17 cellular contexts compared by ENCODE assay signal in genomic region chr12:90250041-90250440, GRCh38.
"Had no signal": no experiment of that assay in that cellular context is flagged by ENCODE, and none has a peak within 500 bp of the region (broad histone marks: within the 10 kb centered on the region; RNA-seq: fewer than 3 reads in every experiment).

No MANE protein-coding gene starts in this region.

- DNase-seq: activated CD4-positive, alpha-beta T cell treated with anti-CD3 and anti-CD28 coated beads for 48 hours; activated CD8-positive, alpha-beta T cell treated with anti-CD3 and anti-CD28 coated beads for 36 hours; activated effector memory CD4-positive, alpha-beta T cell treated with anti-CD3 and anti-CD28 coated beads, Interleukin-2, amount 50 U/mL, for 16 hours; activated T-cell treated with anti-CD3 and anti-CD28 coated beads, Interleukin-2, amount 50 U/mL, for 4 hours; pancreas; stimulated activated naive CD8-positive, alpha-beta T cell treated with anti-CD3 and anti-CD28 coated beads, Interleukin-15, amount 100 ng/mL, for 72 hours had no signal

- H3K4me1 ChIP-seq: pancreas had no signal

- H3K4me3 ChIP-seq: body of pancreas, coronary artery, heart left ventricle, lung, pancreas, thoracic aorta had no signal

- ATAC-seq: activated CD8-positive, alpha-beta T cell treated with anti-CD3 and anti-CD28 coated beads for 36 hours; activated naive CD4-positive, alpha-beta T cell treated with anti-CD3 and anti-CD28 coated beads, Interleukin-2, amount 50 U/mL, for 72 hours; activated T-cell treated with anti-CD3 and anti-CD28 coated beads, Interleukin-2, amount 50 U/mL, for 4 hours; body of pancreas; foreskin keratinocyte; stimulated activated naive CD8-positive, alpha-beta T cell treated with anti-CD3 and anti-CD28 coated beads, Interleukin-15, amount 100 ng/mL, for 72 hours; WTC11 had no signal

- H3K4me3 Mint-ChIP-seq: activated CD8-positive, alpha-beta T cell treated with anti-CD3 and anti-CD28 coated beads for 36 hours; activated T-cell treated with anti-CD3 and anti-CD28 coated beads, Interleukin-2, amount 50 U/mL, for 4 hours; central memory CD8-positive, alpha-beta T cell; neural crest cell; stimulated activated naive CD8-positive, alpha-beta T cell treated with anti-CD3 and anti-CD28 coated beads, Interleukin-15, amount 100 ng/mL, for 72 hours; T-helper 1 cell treated with Interleukin-12 subunit alpha and Interleukin-12 subunit beta and Interleukin-4 antibody, amounts not matched to agents 30 μg/mL and 1 μg/mL, for 36 hours; WTC11 had no signal

- H3K4me1 Mint-ChIP-seq: neural crest cell had no signal

- H3K27ac Mint-ChIP-seq: activated CD8-positive, alpha-beta T cell treated with anti-CD3 and anti-CD28 coated beads for 36 hours; activated naive CD4-positive, alpha-beta T cell treated with anti-CD3 and anti-CD28 coated beads, Interleukin-2, amount 50 U/mL, for 72 hours; stimulated activated naive CD8-positive, alpha-beta T cell treated with anti-CD3 and anti-CD28 coated beads, Interleukin-15, amount 100 ng/mL, for 72 hours; T-helper 1 cell treated with Interleukin-12 subunit alpha and Interleukin-12 subunit beta and Interleukin-4 antibody, amounts not matched to agents 30 μg/mL and 1 μg/mL, for 36 hours; WTC11 had no signal

- H3K27me3 ChIP-seq: body of pancreas, foreskin keratinocyte, heart left ventricle, pancreas had no signal

- H3K27me3 Mint-ChIP-seq: activated CD8-positive, alpha-beta T cell treated with anti-CD3 and anti-CD28 coated beads for 36 hours; central memory CD8-positive, alpha-beta T cell had no signal

- H3K9me3 Mint-ChIP-seq: activated CD8-positive, alpha-beta T cell treated with anti-CD3 and anti-CD28 coated beads for 36 hours; activated T-cell treated with anti-CD3 and anti-CD28 coated beads, Interleukin-2, amount 50 U/mL, for 4 hours; central memory CD8-positive, alpha-beta T cell; neural crest cell; stimulated activated naive CD8-positive, alpha-beta T cell treated with anti-CD3 and anti-CD28 coated beads, Interleukin-15, amount 100 ng/mL, for 72 hours; T-helper 1 cell treated with Interleukin-12 subunit alpha and Interleukin-12 subunit beta and Interleukin-4 antibody, amounts not matched to agents 30 μg/mL and 1 μg/mL, for 36 hours; WTC11 had no signal

- H3K27ac ChIP-seq: body of pancreas, coronary artery, foreskin keratinocyte, pancreas, thoracic aorta had no signal

- H3K36me3 Mint-ChIP-seq: activated naive CD4-positive, alpha-beta T cell treated with anti-CD3 and anti-CD28 coated beads, Interleukin-2, amount 50 U/mL, for 72 hours; WTC11 had no signal

- H3K36me3 ChIP-seq: heart left ventricle, pancreas, thoracic aorta had no signal

- H3K9me3 ChIP-seq: body of pancreas, heart left ventricle, pancreas, thoracic aorta had no signal
